Comparison of ENCODE assay signal across 8 cellular contexts in genomic region chr12:14803830-14804160, GRCh38. TPM values are rescaled to one million over a fixed set of nuclear protein-coding genes. Genes with fewer than 3 reads are reported as not detected.
DNase-seq lines count a peak whose midpoint lies in the region; ATAC-seq and TF ChIP-seq lines count a peak whose summit lies in the region.

No MANE protein-coding gene starts in this region.

- H3K9me3 Mint-ChIP-seq in activated CD8-positive, alpha-beta T cell treated with anti-CD3 and anti-CD28 coated beads for 36 hours, result no peaks in the 10 kb centered on the region

- DNase-seq in DMS79 (lab: John Stamatoyannopoulos, UW) (peak; percentile 49), DMS79 treated with DMSO at 0.1 percent for 48 hours (lab: John Stamatoyannopoulos, UW) (no peak), uterus (no peak), NCI-H2029 treated with DMSO at 0.1 percent for 48 hours (lab: John Stamatoyannopoulos, UW) (no peak)
- DNase-seq in activated CD8-positive, alpha-beta T cell treated with anti-CD3 and anti-CD28 coated beads for 36 hours, result no peak
- no peak for DNase-seq in effector CD8-positive, alpha-beta T cell (lab: John Stamatoyannopoulos, UW)

- no peaks in the 10 kb centered on the region for H3K36me3 ChIP-seq in uterus

- no peak for TF ChIP-seq POLR2A in uterus (IDR thresholded peaks at IDR 0.05)

- H3K4me3 ChIP-seq in uterus, result peak overlapping the region; percentile 95 to 96

- peak; percentile 6 for ATAC-seq in HG03135 (IDR thresholded peaks at IDR 0.05; ENCODE audit: unreplicated experiment)
- peak; percentile 1 for ATAC-seq in activated CD8-positive, alpha-beta T cell treated with anti-CD3 and anti-CD28 coated beads for 36 hours

- CTCF ChIA-PET in activated CD8-positive, alpha-beta T cell treated with anti-CD3 and anti-CD28 coated beads for 36 hours (lab: Charles Lee), result interaction anchor here (1.0 to 3.4 kb wide), 4 partner anchors 22 to 192 kb away, joined by 4 to 18 read pairs (median 12); a partner anchor contains a TSS

- POLR2A ChIA-PET in activated CD8-positive, alpha-beta T cell treated with anti-CD3 and anti-CD28 coated beads for 36 hours (lab: Charles Lee), result interaction anchor here (1.4 to 3.0 kb wide), 3 partner anchors 11 to 33 kb away, joined by 3 to 33 read pairs (median 5); a partner anchor contains a TSS

- H3K9me3 ChIP-seq in uterus, result no peaks in the 10 kb centered on the region

- no peaks in the 10 kb centered on the region for H3K27me3 Mint-ChIP-seq in activated CD8-positive, alpha-beta T cell treated with anti-CD3 and anti-CD28 coated beads for 36 hours

- H3K4me1 ChIP-seq in uterus, result no peaks in the 10 kb centered on the region

- H3K27ac ChIP-seq in layer of hippocampus (ENCODE audit: low read depth, low read length) (peak overlapping the region; percentile 74), uterus (peak overlapping the region; percentile 92 to 93)

- H3K27me3 ChIP-seq in layer of hippocampus (ENCODE audit: control insufficient read depth, insufficient read depth, low read length), result no peaks in the 10 kb centered on the region
- no peaks in the 10 kb centered on the region for H3K27me3 ChIP-seq in uterus

- H3K36me3 Mint-ChIP-seq in activated CD8-positive, alpha-beta T cell treated with anti-CD3 and anti-CD28 coated beads for 36 hours (ENCODE audit: low read depth), result peaks cover 22% of the 10 kb centered on the region

- no peak overlapping the region for H3K4me3 Mint-ChIP-seq in activated CD8-positive, alpha-beta T cell treated with anti-CD3 and anti-CD28 coated beads for 36 hours

- peaks cover 37% of the 10 kb centered on the region for H3K4me1 Mint-ChIP-seq in activated CD8-positive, alpha-beta T cell treated with anti-CD3 and anti-CD28 coated beads for 36 hours (ENCODE audit: low read depth)

- intact Hi-C loops in activated CD8-positive, alpha-beta T cell treated with anti-CD3 and anti-CD28 coated beads for 36 hours (cut with micrococcal nuclease), result no loop called here
- intact Hi-C loops in uterus (cut with DNase I; ENCODE audit: low total_unique reads), result no loop called here

- H3K27ac Mint-ChIP-seq in activated CD8-positive, alpha-beta T cell treated with anti-CD3 and anti-CD28 coated beads for 36 hours, result no peak overlapping the region

- TF ChIP-seq CTCF in activated CD8-positive, alpha-beta T cell treated with anti-CD3 and anti-CD28 coated beads for 36 hours (IDR thresholded peaks at IDR 0.05), result no peak
- no peak for TF ChIP-seq CTCF in uterus (IDR thresholded peaks at IDR 0.05)

RNA-seq across cellular contexts. Expression of gene C12orf60, which starts 0.3 kb away (rescaled TPM):
- total RNA-seq in activated CD8-positive, alpha-beta T cell treated with anti-CD3 and anti-CD28 coated beads for 36 hours, result 1 to 10 TPM; 3.3 to 4.2 TPM
- total RNA-seq in uterus, result 10 to 100 TPM in 1 of 4 donors, 1 to 10 TPM in 1, under 1 TPM in 2; 0.77 to 16.5 (median 0.95) TPM

RNA-seq across cellular contexts. Expression of gene WBP11, which starts 0.5 kb away (rescaled TPM):
- 100 to 1,000 TPM; 123 to 130 TPM for total RNA-seq in activated CD8-positive, alpha-beta T cell treated with anti-CD3 and anti-CD28 coated beads for 36 hours
- total RNA-seq in uterus, result 10 to 100 TPM in 3 of 4 donors, 1 to 10 TPM in 1; 9.5 to 44.0 (median 15.3) TPM

RNA-seq across cellular contexts. Expression of gene SMCO3, which starts 10.2 kb away (rescaled TPM):
- not detected for total RNA-seq in activated CD8-positive, alpha-beta T cell treated with anti-CD3 and anti-CD28 coated beads for 36 hours
- total RNA-seq in uterus, result 1 to 10 TPM in 1 of 4 donors, not detected in 3; 2.9 TPM

RNA-seq across cellular contexts. Expression of gene ART4, which starts 39.5 kb away (rescaled TPM):
- not detected for total RNA-seq in activated CD8-positive, alpha-beta T cell treated with anti-CD3 and anti-CD28 coated beads for 36 hours
- 1 to 10 TPM in 2 of 4 donors, under 1 TPM in 2; 0.51 to 3.7 (median 1.0) TPM for total RNA-seq in uterus
